In genomic region chr1:212794561-212795014, GRCh38 we compare ENCODE assay signal across 8 cellular contexts. TPM values are rescaled to one million over a fixed set of nuclear protein-coding genes. Genes with fewer than 3 reads are reported as not detected.
A peak's percentile ranks its signal among the peaks of the same experiment; 100 is the strongest.
DNase-seq lines count a peak whose midpoint lies in the region; ATAC-seq and TF ChIP-seq lines count a peak whose summit lies in the region.

No MANE protein-coding gene starts in this region.

- peaks cover 6% of the 10 kb centered on the region; the same call in 1 of the 2 replicates for H3K79me2 ChIP-seq in OCI-LY1 (ENCODE audit: insufficient read depth, low read length)

- no peaks in the 10 kb centered on the region for H3K9me2 ChIP-seq in OCI-LY1 (ENCODE audit: low read depth, low read length)

- no peaks in the 10 kb centered on the region for H3K9me3 ChIP-seq in OCI-LY1 (ENCODE audit: low read length)

- no peaks in the 10 kb centered on the region for H3K27me3 Mint-ChIP-seq in activated CD4-positive, alpha-beta T cell treated with anti-CD3 and anti-CD28 coated beads, Interleukin-2, amount 10 ng/mL, durations not matched to agents 7 days and 5 days

- DNase-seq in activated CD4-positive, alpha-beta T cell treated with anti-CD3 and anti-CD28 coated beads, Interleukin-2, amount 10 ng/mL, durations not matched to agents 7 days and 5 days, result peak; percentile 16
- no peak for DNase-seq in activated CD4-positive, alpha-beta T cell treated with anti-CD3 and anti-CD28 coated beads for 48 hours
- DNase-seq in lung microvascular endothelial cell (ENCODE audit: low read depth in 2 of 2) (peak; percentile 22 to 26), dedifferentiated amniotic fluid mesenchymal stem cell (ENCODE audit: extremely low spot score) (no peak)
- no peak for DNase-seq in stimulated activated CD4-positive, alpha-beta T cell treated with anti-CD3 and anti-CD28 coated beads, Interleukin-4, amount 100 ng/mL, for 4 hours
- no peak for DNase-seq in activated T-cell treated with anti-CD3 and anti-CD28 coated beads, Interleukin-2, amount 50 U/mL, for 48 hours

- TF ChIP-seq CTCF in OCI-LY1 (IDR thresholded peaks at IDR 0.05; ENCODE audit: low read length), result no peak

- H3F3A ChIP-seq in OCI-LY1 (ENCODE audit: insufficient read depth, low read length), result no peaks in the 10 kb centered on the region

- POLR2A ChIA-PET in activated CD4-positive, alpha-beta T cell treated with anti-CD3 and anti-CD28 coated beads, Interleukin-2, amount 10 ng/mL, durations not matched to agents 7 days and 5 days (lab: Charles Lee), result interaction anchor here (0.6 kb wide), 1 partner anchor 188 kb away, joined by 3 read pairs; no protein-coding TSS in a partner anchor

- H2AFZ ChIP-seq in OCI-LY1 (ENCODE audit: low read length), result no peak overlapping the region

- H3K4me3 ChIP-seq in OCI-LY1 (ENCODE audit: low read depth, low read length, poor library complexity, severe bottlenecking), result peak overlapping the region; percentile 7

- H3K4me3 Mint-ChIP-seq in activated CD4-positive, alpha-beta T cell treated with anti-CD3 and anti-CD28 coated beads, Interleukin-2, amount 10 ng/mL, durations not matched to agents 7 days and 5 days, result no peak overlapping the region

- H3K9ac ChIP-seq in OCI-LY1 (ENCODE audit: low read length), result no peak overlapping the region

- H3K27me3 ChIP-seq in OCI-LY1 (ENCODE audit: insufficient read depth, low read length), result no peaks in the 10 kb centered on the region

- CTCF ChIA-PET in activated CD4-positive, alpha-beta T cell treated with anti-CD3 and anti-CD28 coated beads, Interleukin-2, amount 10 ng/mL, durations not matched to agents 7 days and 5 days (lab: Charles Lee), result interaction anchor here (0.6 to 1.3 kb wide), 4 partner anchors 13 to 835 kb away, joined by 3 to 4 read pairs (median 3); no protein-coding TSS in a partner anchor

- H3K27ac Mint-ChIP-seq in activated CD4-positive, alpha-beta T cell treated with anti-CD3 and anti-CD28 coated beads, Interleukin-2, amount 10 ng/mL, durations not matched to agents 7 days and 5 days, result peak overlapping the region; percentile 90

- peaks cover 31% of the 10 kb centered on the region for H3K36me3 ChIP-seq in OCI-LY1 (ENCODE audit: insufficient read depth, low read length)

- H3K27ac ChIP-seq in OCI-LY1 (ENCODE audit: low read depth, low read length, poor library complexity, severe bottlenecking), result peak overlapping the region; percentile 78

- H4K20me1 ChIP-seq in OCI-LY1 (ENCODE audit: insufficient read depth, low read length), result no peaks in the 10 kb centered on the region

- ATAC-seq in HG02870 (IDR thresholded peaks at IDR 0.05; ENCODE audit: unreplicated experiment), result peak; percentile 91

- peaks cover 3% of the 10 kb centered on the region for H3K9me3 Mint-ChIP-seq in activated CD4-positive, alpha-beta T cell treated with anti-CD3 and anti-CD28 coated beads, Interleukin-2, amount 10 ng/mL, durations not matched to agents 7 days and 5 days

- H3K4me1 Mint-ChIP-seq in activated CD4-positive, alpha-beta T cell treated with anti-CD3 and anti-CD28 coated beads, Interleukin-2, amount 10 ng/mL, durations not matched to agents 7 days and 5 days, result peaks cover 30% of the 10 kb centered on the region

- H3K36me3 Mint-ChIP-seq in activated CD4-positive, alpha-beta T cell treated with anti-CD3 and anti-CD28 coated beads, Interleukin-2, amount 10 ng/mL, durations not matched to agents 7 days and 5 days (ENCODE audit: low read depth), result peaks cover 32% of the 10 kb centered on the region

- H3K4me1 ChIP-seq in OCI-LY1 (ENCODE audit: insufficient read depth, low read length, severe bottlenecking), result peaks cover 34% of the 10 kb centered on the region

- H3K4me2 ChIP-seq in OCI-LY1 (ENCODE audit: low read length), result peak overlapping the region; percentile 41

RNA-seq across cellular contexts. Expression of gene TATDN3, which starts 2.9 kb away (rescaled TPM):
- total RNA-seq in activated CD4-positive, alpha-beta T cell treated with anti-CD3 and anti-CD28 coated beads, Interleukin-2, amount 10 ng/mL, durations not matched to agents 7 days and 5 days, result 10 to 100 TPM; 15.3 to 17.4 TPM
- total RNA-seq in lung microvascular endothelial cell, result 8.3 and 8.5 TPM in 2 replicates

RNA-seq across cellular contexts. Expression of gene NSL1, which starts 3.0 kb away (rescaled TPM):
- 10 to 100 TPM; 42.8 to 46.0 TPM for total RNA-seq in activated CD4-positive, alpha-beta T cell treated with anti-CD3 and anti-CD28 coated beads, Interleukin-2, amount 10 ng/mL, durations not matched to agents 7 days and 5 days
- total RNA-seq in lung microvascular endothelial cell, result 17.9 and 21.8 TPM in 2 replicates

RNA-seq across cellular contexts. Expression of gene SPATA45, which starts 52.9 kb away (rescaled TPM):
- under 1 TPM in 1 of 2 experiments, not detected in 1; 0.45 TPM for total RNA-seq in activated CD4-positive, alpha-beta T cell treated with anti-CD3 and anti-CD28 coated beads, Interleukin-2, amount 10 ng/mL, durations not matched to agents 7 days and 5 days
- not detected in 2 replicates for total RNA-seq in lung microvascular endothelial cell

Comparison
In these comparisons a context has a peak if more than half of its experiments do, and no peak if none do; other contexts are left out.
1. DNase-seq: peak in activated CD4-positive, alpha-beta T cell treated with anti-CD3 and anti-CD28 coated beads, Interleukin-2, amount 10 ng/mL, durations not matched to agents 7 days and 5 days (single experiment) and lung microvascular endothelial cell (2 of 2); none in activated CD4-positive, alpha-beta T cell treated with anti-CD3 and anti-CD28 coated beads for 48 hours (single experiment), dedifferentiated amniotic fluid mesenchymal stem cell (single experiment), stimulated activated CD4-positive, alpha-beta T cell treated with anti-CD3 and anti-CD28 coated beads, Interleukin-4, amount 100 ng/mL, for 4 hours (0 of 2) and activated T-cell treated with anti-CD3 and anti-CD28 coated beads, Interleukin-2, amount 50 U/mL, for 48 hours (0 of 2).